Comparison of ENCODE assay signal across 8 cellular contexts in genomic region chr17:8156174-8156992, GRCh38. TPM values are rescaled to one million over a fixed set of nuclear protein-coding genes. Genes with fewer than 3 reads are reported as not detected.
DNase-seq lines count a peak whose midpoint lies in the region; ATAC-seq and TF ChIP-seq lines count a peak whose summit lies in the region.

No MANE protein-coding gene starts in this region.

- H3K9me3 ChIP-seq in DND-41 (ENCODE audit: insufficient read depth, low read length, severe bottlenecking) (no peaks in the 10 kb centered on the region), Panc1 (ENCODE audit: control insufficient read depth, insufficient read depth, low read depth, low read length) (no peaks in the 10 kb centered on the region), fibroblast of lung (ENCODE audit: control insufficient read depth, insufficient read depth, low read depth, low read length) (no peaks in the 10 kb centered on the region)
- no peaks in the 10 kb centered on the region for H3K9me3 ChIP-seq in naive thymus-derived CD4-positive, alpha-beta T cell (ENCODE audit: control insufficient read depth in 2 of 3, low read length in 3 of 3)

- no peaks in the 10 kb centered on the region for H3K27me3 Mint-ChIP-seq in naive thymus-derived CD4-positive, alpha-beta T cell
- no peaks in the 10 kb centered on the region for H3K27me3 Mint-ChIP-seq in stimulated activated naive B cell treated with anti-CD40 and anti-IgM and Interleukin-4, amounts not matched to agents 10 μg/mL and 1 μg/mL and 100 μg/mL, for 72 hours

- peaks cover 28% of the 10 kb centered on the region for H3K36me3 ChIP-seq in DND-41 (ENCODE audit: insufficient read depth, low read length)
- H3K36me3 ChIP-seq in KMS-11 (ENCODE audit: insufficient read depth), result no peaks in the 10 kb centered on the region
- H3K36me3 ChIP-seq in Panc1 (ENCODE audit: control insufficient read depth, insufficient read depth, low read length), result no peaks in the 10 kb centered on the region; the same call in 1 of the 2 replicates
- H3K36me3 ChIP-seq in fibroblast of lung (ENCODE audit: control insufficient read depth, insufficient read depth, low read length), result peaks cover 8% of the 10 kb centered on the region
- peaks cover 8 to 22% (median 12%) of the 10 kb centered on the region in 3 experiments for H3K36me3 ChIP-seq in naive thymus-derived CD4-positive, alpha-beta T cell (ENCODE audit: control insufficient read depth in 2 of 3, insufficient read depth in 3 of 3, low read length in 3 of 3)

- peaks cover 0 to 9% (median 0%) of the 10 kb centered on the region in 11 donors for H3K9me3 Mint-ChIP-seq in naive thymus-derived CD4-positive, alpha-beta T cell
- H3K9me3 Mint-ChIP-seq in stimulated activated naive B cell treated with anti-CD40 and anti-IgM and Interleukin-4, amounts not matched to agents 10 μg/mL and 1 μg/mL and 100 μg/mL, for 72 hours, result no peaks in the 10 kb centered on the region

- DNase-seq in DND-41 (peak; percentile 100), Panc1 (ENCODE audit: low read depth, low spot score) (peak; percentile 99), activated T-helper 1 cell treated with Interleukin-2 at 50 U/mL for 16 hours (ENCODE audit: low read depth) (peak; percentile 100), fibroblast of lung (ENCODE audit: low read depth in 2 of 2) (peak; percentile 100)
- peak; percentile 96 to 100 (median 100) for DNase-seq in naive thymus-derived CD4-positive, alpha-beta T cell
- peak; percentile 100 for DNase-seq in stimulated activated naive B cell treated with anti-CD40 and anti-IgM and Interleukin-4, amounts not matched to agents 10 μg/mL and 1 μg/mL and 100 μg/mL, for 72 hours

- H4K20me1 ChIP-seq in DND-41 (ENCODE audit: insufficient read depth, low read length) (peaks cover 16% of the 10 kb centered on the region), KMS-11 (ENCODE audit: insufficient read depth) (no peaks in the 10 kb centered on the region), fibroblast of lung (ENCODE audit: control insufficient read depth, extremely low read depth, insufficient read depth, low read length) (no peaks in the 10 kb centered on the region)

- H2AFZ ChIP-seq in DND-41 (ENCODE audit: low read depth, low read length), result peak overlapping the region; percentile 71
- H2AFZ ChIP-seq in KMS-11 (ENCODE audit: low read depth), result no peak overlapping the region
- no peak overlapping the region for H2AFZ ChIP-seq in fibroblast of lung (ENCODE audit: low read length)

- H3K4me3 Mint-ChIP-seq in naive thymus-derived CD4-positive, alpha-beta T cell, result no peak overlapping the region
- no peak overlapping the region for H3K4me3 Mint-ChIP-seq in stimulated activated naive B cell treated with anti-CD40 and anti-IgM and Interleukin-4, amounts not matched to agents 10 μg/mL and 1 μg/mL and 100 μg/mL, for 72 hours

- H3K79me2 ChIP-seq in DND-41 (ENCODE audit: insufficient read depth, low read length), result peaks cover 25% of the 10 kb centered on the region
- H3K79me2 ChIP-seq in KMS-11 (ENCODE audit: insufficient read depth, low read depth), result no peaks in the 10 kb centered on the region
- H3K79me2 ChIP-seq in fibroblast of lung (ENCODE audit: control insufficient read depth, insufficient read depth, low read length), result peaks cover 6% of the 10 kb centered on the region

- POLR2A ChIA-PET in Panc1 (lab: Charles Lee), result interaction anchor here (0.5 to 2.2 kb wide), 2 partner anchors 17 to 26 kb away, joined by 4 to 12 read pairs; no protein-coding TSS in a partner anchor
- POLR2A ChIA-PET in naive thymus-derived CD4-positive, alpha-beta T cell (lab: Charles Lee), result interaction anchor here (0.9 to 14.5 kb wide), 28 partner anchors 8 to 672 kb away, joined by 3 to 820 read pairs (median 6); partner anchors contain the start of genes ALOXE3, BORCS6, CTC1 and HES7

- in situ Hi-C loops in Panc1 (cut with HindIII; ENCODE audit: low pct_unique_long_range_greater_than_20kb, low sequenced_read_pairs), result no loop called here

- CTCF ChIA-PET in Panc1 (lab: Charles Lee), result interaction anchor here (1.0 kb wide), 1 partner anchor 18 kb away, joined by 7 read pairs; no protein-coding TSS in a partner anchor
- CTCF ChIA-PET in naive thymus-derived CD4-positive, alpha-beta T cell (lab: Charles Lee), result interaction anchor here (0.6 to 4.1 kb wide), 14 partner anchors 10 to 541 kb away, joined by 3 to 24 read pairs (median 4); partner anchors contain the start of genes ALOXE3, CTC1 and SLC25A35

- intact Hi-C loops in Panc1 (cut with micrococcal nuclease; ENCODE audit: unreplicated experiment), result no loop called here
- intact Hi-C loops in naive thymus-derived CD4-positive, alpha-beta T cell (cut with micrococcal nuclease), result loop anchor here (1.0 to 10.0 kb wide), 23 partner anchors 17 to 922 kb away; partner anchors contain the start of genes PHF23 (in 2 of the 2), CD68 (in 1 of the 2), CTC1 (in 1 of the 2) and CYB5D1 (in 1 of the 2)

- peak; percentile 41 for TF ChIP-seq CTCF in DND-41 (IDR thresholded peaks at IDR 0.05; ENCODE audit: borderline replicate concordance, extremely low read depth, low read length, poor library complexity, severe bottlenecking)
- TF ChIP-seq CTCF in KMS-11 (conservative IDR thresholded peaks at IDR 0.05; ENCODE audit: low read depth, low read length), result no peak
- no peak for TF ChIP-seq CTCF in Panc1 (IDR thresholded peaks at IDR 0.05)
- no peak for TF ChIP-seq CTCF in fibroblast of lung (conservative IDR thresholded peaks at IDR 0.05 in 1 of 2, IDR thresholded peaks at IDR 0.05 in 1 of 2; ENCODE audit: low read depth in 1 of 2, low read length in 2 of 2)

- no TSS peak for BruUV-seq in Panc1 (replicated peaks; lab: Mats Ljungman, UMichigan)

- peak overlapping the region; percentile 69 for H3K9ac ChIP-seq in DND-41 (ENCODE audit: low read depth, low read length)
- peak overlapping the region; percentile 56; the same call in 1 of the 2 replicates for H3K9ac ChIP-seq in KMS-11
- H3K9ac ChIP-seq in fibroblast of lung (ENCODE audit: insufficient read depth, low read length), result peak overlapping the region; percentile 89

- peak overlapping the region; percentile 92 for H3K4me2 ChIP-seq in DND-41 (ENCODE audit: insufficient read depth, low read length)
- H3K4me2 ChIP-seq in KMS-11, result peak overlapping the region; percentile 21; the same call in 1 of the 2 replicates
- peak overlapping the region; percentile 93 for H3K4me2 ChIP-seq in fibroblast of lung (ENCODE audit: extremely low read depth, insufficient read depth, low read length)

- peaks cover 0 to 24% (median 14%) of the 10 kb centered on the region in 5 donors for H3K36me3 Mint-ChIP-seq in naive thymus-derived CD4-positive, alpha-beta T cell
- peaks cover 11 to 30% of the 10 kb centered on the region in 2 donors for H3K36me3 Mint-ChIP-seq in stimulated activated naive B cell treated with anti-CD40 and anti-IgM and Interleukin-4, amounts not matched to agents 10 μg/mL and 1 μg/mL and 100 μg/mL, for 72 hours

- H3K4me1 Mint-ChIP-seq in naive thymus-derived CD4-positive, alpha-beta T cell, result peaks cover 32 to 73% (median 65%) of the 10 kb centered on the region in 7 donors
- peaks cover 30 to 42% of the 10 kb centered on the region in 2 donors for H3K4me1 Mint-ChIP-seq in stimulated activated naive B cell treated with anti-CD40 and anti-IgM and Interleukin-4, amounts not matched to agents 10 μg/mL and 1 μg/mL and 100 μg/mL, for 72 hours

- H3K4me1 ChIP-seq in DND-41 (ENCODE audit: insufficient read depth, low read length), result peaks cover 81% of the 10 kb centered on the region
- H3K4me1 ChIP-seq in KMS-11 (ENCODE audit: low read depth, poor library complexity, severe bottlenecking), result no peaks in the 10 kb centered on the region
- H3K4me1 ChIP-seq in Panc1 (ENCODE audit: control insufficient read depth, insufficient read depth, low read length), result peaks cover 40% of the 10 kb centered on the region
- peaks cover 33% of the 10 kb centered on the region for H3K4me1 ChIP-seq in fibroblast of lung (ENCODE audit: control insufficient read depth, extremely low read depth, insufficient read depth, low read length)
- H3K4me1 ChIP-seq in naive thymus-derived CD4-positive, alpha-beta T cell (ENCODE audit: control insufficient read depth in 2 of 2, insufficient read depth in 2 of 2, low read length in 2 of 2), result peaks cover 57 to 75% of the 10 kb centered on the region in 2 donors

- H3K4me3 ChIP-seq in DND-41 (ENCODE audit: low read depth in 1 of 2, low read length in 2 of 2) (peak overlapping the region; percentile 17 to 70; a peak in 3 of 4 replicates), KMS-11 (IDR thresholded peaks at IDR 0.05; ENCODE audit: insufficient read depth, low read depth, low read length) (no peak overlapping the region), Panc1 (ENCODE audit: low read depth in 2 of 2, low read length in 2 of 2) (peak overlapping the region; percentile 71 to 73), fibroblast of lung (replicated peaks in 1 of 4; ENCODE audit: control extremely low read depth in 1 of 4, insufficient read depth in 1 of 4, low read depth in 3 of 4, low read length in 4 of 4) (peak overlapping the region; percentile 61 to 88 (median 72))
- H3K4me3 ChIP-seq in naive thymus-derived CD4-positive, alpha-beta T cell (ENCODE audit: low read length), result peak overlapping the region; percentile 93

- peak overlapping the region; percentile 78 for H3K27ac ChIP-seq in DND-41 (ENCODE audit: low read length)
- peak overlapping the region; percentile 68 for H3K27ac ChIP-seq in KMS-11
- H3K27ac ChIP-seq in Panc1 (ENCODE audit: low read length), result peak overlapping the region; percentile 89
- H3K27ac ChIP-seq in fibroblast of lung (ENCODE audit: insufficient read depth, low read length), result peak overlapping the region; percentile 96
- H3K27ac ChIP-seq in naive thymus-derived CD4-positive, alpha-beta T cell (ENCODE audit: low read depth, low read length), result peak overlapping the region; percentile 97

- peak; percentile 81 for ATAC-seq in DND-41 (ENCODE audit: insufficient read depth, low read depth)
- peak; percentile 68 for ATAC-seq in GM21737 (IDR thresholded peaks at IDR 0.05; ENCODE audit: unreplicated experiment)
- peak; percentile 83 for ATAC-seq in Panc1
- peak; percentile 83 for ATAC-seq in naive thymus-derived CD4-positive, alpha-beta T cell
- peak; percentile 79 to 86 for ATAC-seq in stimulated activated naive B cell treated with anti-CD40 and anti-IgM and Interleukin-4, amounts not matched to agents 10 μg/mL and 1 μg/mL and 100 μg/mL, for 72 hours (replicated peaks)

- H3K27ac Mint-ChIP-seq in naive thymus-derived CD4-positive, alpha-beta T cell, result no peak overlapping the region
- no peak overlapping the region for H3K27ac Mint-ChIP-seq in stimulated activated naive B cell treated with anti-CD40 and anti-IgM and Interleukin-4, amounts not matched to agents 10 μg/mL and 1 μg/mL and 100 μg/mL, for 72 hours

- H3K27me3 ChIP-seq in DND-41 (ENCODE audit: insufficient read depth, low read length, poor library complexity) (no peaks in the 10 kb centered on the region), KMS-11 (ENCODE audit: insufficient read depth, low read depth) (no peaks in the 10 kb centered on the region), Panc1 (ENCODE audit: control insufficient read depth, insufficient read depth, low read length) (no peaks in the 10 kb centered on the region), fibroblast of lung (ENCODE audit: control insufficient read depth, insufficient read depth, low read length) (no peaks in the 10 kb centered on the region)
- H3K27me3 ChIP-seq in naive thymus-derived CD4-positive, alpha-beta T cell (ENCODE audit: control insufficient read depth in 2 of 2, insufficient read depth in 2 of 2, low read length in 2 of 2), result no peaks in the 10 kb centered on the region

RNA-seq across cellular contexts. Expression of gene PER1, which starts 4.2 kb away (rescaled TPM):
- 17.1 TPM for total RNA-seq in Panc1 (2021; ENCODE audit: unreplicated experiment)
- 11.8 TPM for polyA plus RNA-seq in Panc1 (2012; ENCODE audit: insufficient read length)
- total RNA-seq in fibroblast of lung, result 3.1 and 6.9 TPM in 2 replicates
- 2.5 and 4.1 TPM in 2 replicates for polyA plus RNA-seq in fibroblast of lung
- polyA plus RNA-seq in fibroblast of lung (2012), result 4.9 and 6.7 TPM in 2 replicates
- 50.9 and 72.7 TPM in 2 replicates for polyA minus RNA-seq in fibroblast of lung (ENCODE audit: low replicate concordance)
- total RNA-seq in naive thymus-derived CD4-positive, alpha-beta T cell, result 1,000 to 10,000 TPM in 2 of 5 experiments, 10 to 100 TPM in 3; 40.1 to 1,786 (median 95.0) TPM
- polyA plus RNA-seq in naive thymus-derived CD4-positive, alpha-beta T cell, result 10 to 100 TPM in 1 of 2 donors, 1 to 10 TPM in 1; 7.9 to 12.1 TPM

RNA-seq across cellular contexts. Expression of gene VAMP2, which starts 6.4 kb away (rescaled TPM):
- total RNA-seq in Panc1 (2021; ENCODE audit: unreplicated experiment), result 28.6 TPM
- 30.2 TPM for polyA plus RNA-seq in Panc1 (2012; ENCODE audit: insufficient read length)
- 3.6 and 8.1 TPM in 2 replicates for total RNA-seq in fibroblast of lung
- 12.2 and 14.2 TPM in 2 replicates for polyA plus RNA-seq in fibroblast of lung
- polyA plus RNA-seq in fibroblast of lung (2012), result 25.6 and 29.3 TPM in 2 replicates
- polyA minus RNA-seq in fibroblast of lung (ENCODE audit: low replicate concordance), result 24.1 and 29.9 TPM in 2 replicates
- total RNA-seq in naive thymus-derived CD4-positive, alpha-beta T cell, result 100 to 1,000 TPM in 4 of 5 experiments, 10 to 100 TPM in 1; 87.1 to 256 (median 210) TPM
- polyA plus RNA-seq in naive thymus-derived CD4-positive, alpha-beta T cell, result 10 to 100 TPM; 75.0 to 75.1 TPM

RNA-seq across cellular contexts. Expression of gene TMEM107, which starts 19.8 kb away (rescaled TPM):
- total RNA-seq in Panc1 (2021; ENCODE audit: unreplicated experiment), result 10.6 TPM
- polyA plus RNA-seq in Panc1 (2012; ENCODE audit: insufficient read length), result 8.1 TPM
- total RNA-seq in fibroblast of lung, result 15.4 and 36.0 TPM in 2 replicates
- 9.8 and 13.0 TPM in 2 replicates for polyA plus RNA-seq in fibroblast of lung
- polyA plus RNA-seq in fibroblast of lung (2012), result 9.9 and 11.9 TPM in 2 replicates
- 27.9 and 61.8 TPM in 2 replicates for polyA minus RNA-seq in fibroblast of lung (ENCODE audit: low replicate concordance)
- 10 to 100 TPM; 23.1 to 49.7 (median 26.5) TPM for total RNA-seq in naive thymus-derived CD4-positive, alpha-beta T cell
- polyA plus RNA-seq in naive thymus-derived CD4-positive, alpha-beta T cell, result 10 to 100 TPM; 40.4 to 45.9 TPM

RNA-seq across cellular contexts. Expression of gene HES7, which starts 32.5 kb away (rescaled TPM):
- total RNA-seq in Panc1 (2021; ENCODE audit: unreplicated experiment), result 4.0 TPM
- 4.9 TPM for polyA plus RNA-seq in Panc1 (2012; ENCODE audit: insufficient read length)
- total RNA-seq in fibroblast of lung, result under 0.01 TPM in 1 of 2 replicates, not detected in the other
- not detected in 2 replicates for polyA plus RNA-seq in fibroblast of lung
- not detected in 2 replicates for polyA plus RNA-seq in fibroblast of lung (2012)
- polyA minus RNA-seq in fibroblast of lung (ENCODE audit: low replicate concordance), result not detected in 2 replicates
- under 1 TPM; 0.22 to 0.98 (median 0.41) TPM for total RNA-seq in naive thymus-derived CD4-positive, alpha-beta T cell
- polyA plus RNA-seq in naive thymus-derived CD4-positive, alpha-beta T cell, result not detected

RNA-seq across cellular contexts. Expression of gene BORCS6, which starts 33.6 kb away (rescaled TPM):
- total RNA-seq in Panc1 (2021; ENCODE audit: unreplicated experiment) (9.3 TPM), fibroblast of lung (6.9 and 11.4 TPM in 2 replicates)
- 11.5 TPM for polyA plus RNA-seq in Panc1 (2012; ENCODE audit: insufficient read length)
- polyA plus RNA-seq in fibroblast of lung, result 2.8 and 2.9 TPM in 2 replicates
- 4.5 and 5.6 TPM in 2 replicates for polyA plus RNA-seq in fibroblast of lung (2012)
- 3.2 and 4.0 TPM in 2 replicates for polyA minus RNA-seq in fibroblast of lung (ENCODE audit: low replicate concordance)
- total RNA-seq in naive thymus-derived CD4-positive, alpha-beta T cell, result 10 to 100 TPM in 3 of 5 experiments, 1 to 10 TPM in 2; 5.4 to 16.1 (median 13.4) TPM
- 10 to 100 TPM; 16.7 to 23.7 TPM for polyA plus RNA-seq in naive thymus-derived CD4-positive, alpha-beta T cell

Comparison
In these comparisons a context has a peak if more than half of its experiments do, and no peak if none do; other contexts are left out.
1. H3K4me2 ChIP-seq: peak in every context shown above with its lines; median percentile 93 in fibroblast of lung; 92 in DND-41; 21 in KMS-11.